ENCODE assay signal across 8 cellular contexts in the genomic region with DNA sequence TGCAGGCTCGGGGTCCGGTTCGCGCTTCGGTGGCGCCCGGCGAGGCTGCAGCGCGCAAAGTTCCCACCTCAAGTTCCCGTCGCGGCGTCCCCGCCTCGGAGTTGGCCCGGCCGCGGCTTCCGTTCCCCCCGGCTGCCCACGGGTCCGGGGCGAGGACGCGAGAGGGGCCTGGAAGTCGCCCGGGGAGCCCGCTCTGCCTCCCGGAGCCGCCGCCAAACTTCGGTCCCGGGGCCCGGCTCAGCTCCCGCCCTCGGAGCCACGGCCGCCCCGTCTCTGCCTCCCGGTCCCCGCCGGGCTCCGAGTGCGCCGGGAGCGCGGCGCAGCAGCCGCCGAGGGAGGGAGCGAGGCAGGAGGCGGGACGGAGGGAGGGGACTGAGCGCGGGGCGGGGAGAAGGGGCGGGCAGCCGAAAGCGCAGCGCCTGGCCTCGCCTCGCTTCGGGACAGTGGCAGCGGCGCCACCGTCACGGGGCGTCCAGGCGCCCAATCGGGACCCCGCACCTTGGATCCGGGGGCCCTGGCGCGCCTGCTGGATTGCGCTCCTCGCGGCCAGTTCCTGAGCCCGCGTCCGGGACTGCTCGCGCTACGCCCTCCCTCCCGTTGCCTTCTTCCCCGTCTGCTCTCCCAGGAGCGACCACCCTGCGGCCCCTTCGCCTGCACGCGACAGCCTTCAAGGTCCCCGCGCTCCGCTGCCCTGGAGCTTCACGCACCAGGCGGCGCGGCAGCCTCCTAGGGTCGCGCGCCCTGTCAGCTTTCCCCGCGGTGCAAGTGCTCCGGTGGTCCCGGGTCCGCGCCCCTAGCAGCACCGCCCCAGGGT. TPM values are rescaled to one million over a fixed set of nuclear protein-coding genes. Genes with fewer than 3 reads are reported as not detected.
DNase-seq lines count a peak whose midpoint lies in the region; ATAC-seq lines count a peak whose summit lies in the region.

A gene with protein sequence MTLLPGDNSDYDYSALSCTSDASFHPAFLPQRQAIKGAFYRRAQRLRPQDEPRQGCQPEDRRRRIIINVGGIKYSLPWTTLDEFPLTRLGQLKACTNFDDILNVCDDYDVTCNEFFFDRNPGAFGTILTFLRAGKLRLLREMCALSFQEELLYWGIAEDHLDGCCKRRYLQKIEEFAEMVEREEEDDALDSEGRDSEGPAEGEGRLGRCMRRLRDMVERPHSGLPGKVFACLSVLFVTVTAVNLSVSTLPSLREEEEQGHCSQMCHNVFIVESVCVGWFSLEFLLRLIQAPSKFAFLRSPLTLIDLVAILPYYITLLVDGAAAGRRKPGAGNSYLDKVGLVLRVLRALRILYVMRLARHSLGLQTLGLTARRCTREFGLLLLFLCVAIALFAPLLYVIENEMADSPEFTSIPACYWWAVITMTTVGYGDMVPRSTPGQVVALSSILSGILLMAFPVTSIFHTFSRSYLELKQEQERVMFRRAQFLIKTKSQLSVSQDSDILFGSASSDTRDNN (minus strand): TSS at position 305 of the 814 bp plus-strand sequence. CDS start 12,769 bp downstream, outside the sequence.

- peak within 1 kb of the TSS; percentile 77 for H3K4me3 Mint-ChIP-seq in stimulated activated naive CD8-positive, alpha-beta T cell treated with anti-CD3 and anti-CD28 coated beads, Interleukin-15, Interleukin-2, amounts not matched to agents 100 ng/mL and 50 ng/mL, for 24 hours

- 1% methylated on average over 67 to 108 of the region's 108 CpGs for WGBS in esophagus, 2 donors

- peak within 1 kb of the TSS; percentile 28 for H3K9ac ChIP-seq in mucosa of stomach (ENCODE audit: low read length)

- peak within 1 kb of the TSS; percentile 59 to 65 for H3K4me3 ChIP-seq in esophagus (ENCODE audit: low read depth in 1 of 2, low read length in 2 of 2)
- no peak within 1 kb of the TSS for H3K4me3 ChIP-seq in mucosa of stomach (ENCODE audit: low read length)

- H3K9me3 Mint-ChIP-seq in stimulated activated naive CD8-positive, alpha-beta T cell treated with anti-CD3 and anti-CD28 coated beads, Interleukin-15, Interleukin-2, amounts not matched to agents 100 ng/mL and 50 ng/mL, for 24 hours: no peaks in the 10 kb centered on the region

- H3K4me1 Mint-ChIP-seq in stimulated activated naive CD8-positive, alpha-beta T cell treated with anti-CD3 and anti-CD28 coated beads, Interleukin-15, Interleukin-2, amounts not matched to agents 100 ng/mL and 50 ng/mL, for 24 hours (ENCODE audit: low read depth): peaks cover 6% of the 10 kb centered on the region

- H3K27me3 Mint-ChIP-seq in stimulated activated naive CD8-positive, alpha-beta T cell treated with anti-CD3 and anti-CD28 coated beads, Interleukin-15, Interleukin-2, amounts not matched to agents 100 ng/mL and 50 ng/mL, for 24 hours: peaks cover 79% of the 10 kb centered on the region

- no peak for ATAC-seq in GM18867 (IDR thresholded peaks at IDR 0.05; ENCODE audit: unreplicated experiment)

- no peak within 1 kb of the TSS for H3K27ac ChIP-seq in esophagus (ENCODE audit: low read depth in 2 of 2, low read length in 1 of 2)

- H3K36me3 ChIP-seq in esophagus (ENCODE audit: control insufficient read depth in 2 of 2, insufficient read depth in 2 of 2, low read length in 1 of 2) (no peaks in the 10 kb centered on the region), mucosa of stomach (ENCODE audit: control insufficient read depth, insufficient read depth, low read length) (no peaks in the 10 kb centered on the region)

- H3K9me3 ChIP-seq in esophagus (ENCODE audit: control insufficient read depth in 2 of 2, insufficient read depth in 1 of 2, low read depth in 1 of 2, low read length in 1 of 2) (peaks cover 0 to 3% of the 10 kb centered on the region in 2 donors), mucosa of stomach (ENCODE audit: control insufficient read depth, low read length) (no peaks in the 10 kb centered on the region)

- H3K36me3 Mint-ChIP-seq in stimulated activated naive CD8-positive, alpha-beta T cell treated with anti-CD3 and anti-CD28 coated beads, Interleukin-15, Interleukin-2, amounts not matched to agents 100 ng/mL and 50 ng/mL, for 24 hours (ENCODE audit: low read depth): no peaks in the 10 kb centered on the region

- H3K4me1 ChIP-seq in esophagus (ENCODE audit: control insufficient read depth in 2 of 2, insufficient read depth in 2 of 2, low read length in 1 of 2) (peaks cover 8% of the 10 kb centered on the region in 2 donors), mucosa of stomach (ENCODE audit: control insufficient read depth, insufficient read depth, low read length) (peaks cover 4% of the 10 kb centered on the region)

- H3K27me3 ChIP-seq in esophagus (ENCODE audit: control insufficient read depth in 1 of 2, insufficient read depth in 2 of 2, low read length in 2 of 2) (no peaks in the 10 kb centered on the region), mucosa of stomach (ENCODE audit: control insufficient read depth, insufficient read depth, low read length) (peaks cover 43% of the 10 kb centered on the region)

- DNase-seq in NCI-H1436 (lab: John Stamatoyannopoulos, UW): peak; percentile 74
- no peak for DNase-seq in NCI-H1436 treated with DMSO at 0.1 percent for 48 hours (lab: John Stamatoyannopoulos, UW)
- peak; percentile 56 to 79 for DNase-seq in NCI-H1930 (lab: John Stamatoyannopoulos, UW)
- peak; percentile 3 for DNase-seq in activated CD8-positive, alpha-beta memory T cell treated with anti-CD3 and anti-CD28 coated beads, Interleukin-2, amount 50 U/mL, for 24 hours (ENCODE audit: extremely low read depth)

- no peak within 1 kb of the TSS for H3K27ac Mint-ChIP-seq in stimulated activated naive CD8-positive, alpha-beta T cell treated with anti-CD3 and anti-CD28 coated beads, Interleukin-15, Interleukin-2, amounts not matched to agents 100 ng/mL and 50 ng/mL, for 24 hours

RNA-seq across cellular contexts. Expression of the gene that starts here (rescaled TPM):
- 10 to 100 TPM in 1 of 2 donors, 1 to 10 TPM in 1; 7.6 to 15.3 TPM for polyA plus RNA-seq in esophagus
